ENCODE assay signal across 34 cellular contexts in genomic region chr11:64626637-64627036, GRCh38. TPM values are rescaled to one million over a fixed set of nuclear protein-coding genes. Genes with fewer than 3 reads are reported as not detected.
"Had no signal": no experiment of that assay in that cellular context is flagged by ENCODE, and none has a peak within 500 bp of the region (broad histone marks: within the 10 kb centered on the region; RNA-seq: fewer than 3 reads in every experiment).

No MANE protein-coding gene starts in this region.

- H3K27me3 Mint-ChIP-seq: naive thymus-derived CD4-positive, alpha-beta T cell had no signal

- H3K4me3 ChIP-seq: gastrocnemius medialis, heart left ventricle, hepatocyte, prostate gland, right atrium auricular region, smooth muscle cell, stomach, thyroid gland had no signal

- H3K4me3 Mint-ChIP-seq: endodermal cell; mesothelial cell of epicardium; naive thymus-derived CD4-positive, alpha-beta T cell; nephron; stimulated activated effector memory CD8-positive, alpha-beta T cell treated with anti-CD3 and anti-CD28 coated beads, Interleukin-12 subunit alpha, Interleukin-12 subunit beta, amount 100 ng/mL, for 72 hours had no signal

- H3K27ac ChIP-seq: epithelial cell of prostate, gastrocnemius medialis, heart left ventricle, hepatocyte, prostate gland, right atrium auricular region, stomach had no signal

- H3K4me1 Mint-ChIP-seq: endodermal cell; mesothelial cell of epicardium; stimulated activated effector memory CD8-positive, alpha-beta T cell treated with anti-CD3 and anti-CD28 coated beads, Interleukin-12 subunit alpha, Interleukin-12 subunit beta, amount 100 ng/mL, for 72 hours had no signal

- H3K36me3 Mint-ChIP-seq: mesothelial cell of epicardium; naive thymus-derived CD4-positive, alpha-beta T cell; stimulated activated effector memory CD8-positive, alpha-beta T cell treated with anti-CD3 and anti-CD28 coated beads, Interleukin-12 subunit alpha, Interleukin-12 subunit beta, amount 100 ng/mL, for 72 hours had no signal

- H3K27me3 ChIP-seq: right atrium auricular region, thyroid gland had no signal

- H3K27ac Mint-ChIP-seq: endodermal cell; mesothelial cell of epicardium; stimulated activated effector memory CD8-positive, alpha-beta T cell treated with anti-CD3 and anti-CD28 coated beads, Interleukin-12 subunit alpha, Interleukin-12 subunit beta, amount 100 ng/mL, for 72 hours had no signal

- H3K9me3 ChIP-seq: gastrocnemius medialis, heart left ventricle, prostate gland, right atrium auricular region, stomach, thyroid gland had no signal

- H3K9me3 Mint-ChIP-seq: endodermal cell; mesothelial cell of epicardium; naive thymus-derived CD4-positive, alpha-beta T cell; nephron; stimulated activated effector memory CD8-positive, alpha-beta T cell treated with anti-CD3 and anti-CD28 coated beads, Interleukin-12 subunit alpha, Interleukin-12 subunit beta, amount 100 ng/mL, for 72 hours had no signal

- H3K4me2 ChIP-seq: hepatocyte, smooth muscle cell had no signal

- ATAC-seq: esophagus mucosa; gastrocnemius medialis; heart left ventricle; left lobe of liver; naive thymus-derived CD4-positive, alpha-beta T cell; sciatic nerve; stimulated activated effector memory CD8-positive, alpha-beta T cell treated with anti-CD3 and anti-CD28 coated beads, Interleukin-12 subunit alpha, Interleukin-12 subunit beta, amount 100 ng/mL, for 72 hours had no signal

- H3K4me1 ChIP-seq: gastrocnemius medialis, prostate gland, right atrium auricular region had no signal

- H3K36me3 ChIP-seq: gastrocnemius medialis, heart left ventricle, prostate gland, right atrium auricular region, stomach, thyroid gland had no signal

- DNase-seq: effector CD8-positive, alpha-beta T cell; endodermal cell; foreskin fibroblast; gastrocnemius medialis; heart left ventricle; kidney; mesenchymal stem cell; naive thymus-derived CD4-positive, alpha-beta T cell; stimulated activated CD4-positive, alpha-beta T cell treated with anti-CD3 and anti-CD28 coated beads, Interleukin-12 subunit alpha, Interleukin-12 subunit beta, amount 100 ng/mL, for 4 hours; stimulated activated CD4-positive, alpha-beta T cell treated with anti-CD3 and anti-CD28 coated beads, Interleukin-1b, Interleukin-23, amount 100 ng/mL, for 48 hours; stimulated activated CD4-positive, alpha-beta T cell treated with anti-CD3 and anti-CD28 coated beads, Interleukin-4, amount 100 ng/mL, for 24 hours; stimulated activated naive CD4-positive, alpha-beta T cell treated with Interleukin-2 at 50 U/mL for 16 hours; stomach; trophoblast cell had no signal

RNA-seq across cellular contexts. Expression of gene SLC22A12, which starts 35.6 kb away (rescaled TPM):
- total RNA-seq: cerebellum; endodermal cell; esophagus mucosa; gastrocnemius medialis; glomerular endothelial cell; heart left ventricle; hepatocyte; left lobe of liver; lung microvascular endothelial cell; mesothelial cell of epicardium; mucosa of gallbladder; naive thymus-derived CD4-positive, alpha-beta T cell; osteoblast; prostate gland; right atrium auricular region; sciatic nerve; smooth muscle cell; stomach; subcutaneous adipose tissue; temporal lobe; thyroid gland; urinary bladder had no signal
- polyA plus RNA-seq: heart left ventricle; naive thymus-derived CD4-positive, alpha-beta T cell; smooth muscle cell; stomach; urinary bladder had no signal
